In the genomic region with DNA sequence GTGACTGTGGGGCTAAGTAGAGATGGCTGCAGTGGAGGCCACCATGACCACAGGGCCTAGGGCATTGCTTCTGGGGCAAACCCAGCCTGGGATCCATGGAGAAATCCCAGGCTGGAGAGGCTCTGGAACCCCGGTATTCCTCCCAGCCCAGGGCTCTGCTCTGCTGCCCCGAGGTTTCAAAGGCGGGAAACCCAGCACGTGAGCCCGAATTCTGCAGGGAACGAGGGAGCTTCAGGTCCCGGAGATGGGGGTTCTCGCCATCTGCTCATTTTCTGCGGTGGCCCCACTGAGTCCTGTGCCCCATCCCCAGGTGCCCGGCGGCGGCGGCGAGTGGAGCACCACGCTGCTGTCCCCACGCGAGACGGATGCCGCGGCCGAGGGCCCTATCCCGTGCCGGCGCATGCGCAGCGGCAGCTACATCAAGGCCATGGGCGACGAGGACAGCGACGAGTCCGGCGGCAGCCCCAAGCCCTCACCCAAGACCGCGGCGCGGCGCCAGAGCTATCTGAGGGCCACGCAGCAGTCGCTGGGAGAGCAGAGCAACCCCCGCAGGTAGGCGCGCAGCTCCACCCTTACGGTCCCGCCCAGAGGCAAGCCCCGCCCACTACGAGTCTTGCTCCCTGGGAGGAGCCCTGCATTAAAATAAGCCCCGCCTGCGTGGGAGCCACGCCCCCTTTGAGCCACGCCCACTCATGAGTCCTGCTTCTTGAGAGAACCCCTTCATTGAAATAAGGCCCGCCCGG, we compare ENCODE assay signal across 8 cellular contexts.
A peak's percentile ranks its signal among the peaks of the same experiment; 100 is the strongest.
DNase-seq lines count a peak whose midpoint lies in the region; ATAC-seq, FAIRE-seq and TF ChIP-seq lines count a peak whose summit lies in the region.

No MANE protein-coding gene starts in this region.

- POLR2A ChIA-PET in CD4-positive, alpha-beta memory T cell (lab: Charles Lee; ENCODE audit: partially characterized antibody): interaction anchor here (1.2 kb wide), 1 partner anchor 25 kb away, joined by 4 read pairs; no protein-coding TSS in a partner anchor

- H3K4me1 ChIP-seq in CD4-positive, alpha-beta memory T cell (ENCODE audit: insufficient read depth, low read length): no peaks in the 10 kb centered on the region

- peak overlapping the region in 2 of 7 donors; percentile 55 to 56 for H3K27ac Mint-ChIP-seq in CD4-positive, alpha-beta memory T cell

- H3K36me3 Mint-ChIP-seq in CD4-positive, alpha-beta memory T cell: no peaks in the 10 kb centered on the region

- H3K9me3 Mint-ChIP-seq in CD4-positive, alpha-beta memory T cell: no peaks in the 10 kb centered on the region

- H3K27me3 ChIP-seq in CD4-positive, alpha-beta memory T cell (ENCODE audit: insufficient read depth, low read length): no peaks in the 10 kb centered on the region
- H3K27me3 ChIP-seq in bronchial epithelial cell (ENCODE audit: control insufficient read depth, insufficient read depth, low read length): no peaks in the 10 kb centered on the region

- CTCF ChIA-PET in CD4-positive, alpha-beta memory T cell (lab: Charles Lee; ENCODE audit: partially characterized antibody): interaction anchor here (0.9 to 3.5 kb wide), 6 partner anchors 13 to 443 kb away, joined by 3 to 19 read pairs (median 4); no protein-coding TSS in a partner anchor

- H3K4me3 ChIP-seq in CD4-positive, alpha-beta memory T cell (ENCODE audit: low read length in 2 of 2): peak overlapping the region in 1 of 2 donors; percentile 54
- peak overlapping the region; percentile 23 for H3K4me3 ChIP-seq in bronchial epithelial cell (ENCODE audit: low read depth, low read length)

- H3K4me1 Mint-ChIP-seq in CD4-positive, alpha-beta memory T cell: peaks cover 3 to 18% (median 8%) of the 10 kb centered on the region in 4 donors

- peak; percentile 83 to 93 (median 85) for DNase-seq in CD4-positive, alpha-beta memory T cell
- peak; percentile 37 for DNase-seq in M059J (ENCODE audit: low read depth)
- DNase-seq in activated CD4-positive, CD25-positive, alpha-beta regulatory T cell (lab: John Stamatoyannopoulos, UW): peak; percentile 58 to 79 (median 68)
- peak; percentile 66 for DNase-seq in bronchial epithelial cell (ENCODE audit: low read depth)
- peak; percentile 61 for DNase-seq in iris pigment epithelial cell (ENCODE audit: low read depth)
- DNase-seq in stimulated activated CD4-positive, alpha-beta T cell treated with anti-CD3 and anti-CD28 coated beads, Interleukin-1b, Interleukin-23, amount 100 ng/mL, for 1 hour (ENCODE audit: low read depth in 2 of 2): peak; percentile 65 to 74
- no peak for DNase-seq in NCI-H2107 (lab: John Stamatoyannopoulos, UW)

- intact Hi-C loops in CD4-positive, alpha-beta memory T cell (cut with micrococcal nuclease): no loop called here

- H3K9me3 ChIP-seq in CD4-positive, alpha-beta memory T cell (ENCODE audit: control insufficient read depth in 1 of 2, low read length in 2 of 2): no peaks in the 10 kb centered on the region

- FAIRE-seq in bronchial epithelial cell (lab: Jason Lieb, UNC): no peak

- no peaks in the 10 kb centered on the region for H3K27me3 Mint-ChIP-seq in CD4-positive, alpha-beta memory T cell

- peak overlapping the region; percentile 21 to 81 (median 56) for H3K4me3 Mint-ChIP-seq in CD4-positive, alpha-beta memory T cell

- TF ChIP-seq CTCF in bronchial epithelial cell (IDR thresholded peaks at IDR 0.05; ENCODE audit: insufficient read depth, low read length, severe bottlenecking): no peak

- no peak overlapping the region for H3K27ac ChIP-seq in CD4-positive, alpha-beta memory T cell (ENCODE audit: low read depth, low read length)

- H3K36me3 ChIP-seq in CD4-positive, alpha-beta memory T cell (ENCODE audit: insufficient read depth, low read length): no peaks in the 10 kb centered on the region
- no peaks in the 10 kb centered on the region for H3K36me3 ChIP-seq in bronchial epithelial cell (ENCODE audit: control insufficient read depth, insufficient read depth, low read length)

- no peak for ATAC-seq in HG02852 (IDR thresholded peaks at IDR 0.05; ENCODE audit: unreplicated experiment)
